Comparison of ENCODE assay signal across 28 cellular contexts in the genomic region with DNA sequence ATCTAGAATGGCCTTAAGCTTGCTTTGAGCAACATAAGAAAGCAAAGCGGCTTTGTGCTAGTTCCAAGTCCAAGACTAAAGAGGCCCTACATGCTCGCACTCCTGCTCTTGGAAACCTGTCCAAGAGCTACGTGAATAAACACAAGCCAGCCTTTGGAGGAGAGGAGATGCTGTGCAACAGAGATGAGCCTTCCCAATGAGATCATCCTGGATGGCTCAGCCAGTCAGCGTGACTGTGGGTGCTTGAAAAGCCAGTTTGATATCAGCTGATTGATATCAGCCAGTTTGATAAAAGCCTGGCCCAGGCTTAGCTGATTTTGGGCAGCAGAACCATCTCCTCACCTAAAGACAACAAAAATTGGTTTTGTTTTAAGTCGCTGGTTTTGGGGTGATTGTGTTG.
"Had no signal": no experiment of that assay in that cellular context is flagged by ENCODE, and none has a peak within 500 bp of the region (broad histone marks: within the 10 kb centered on the region; RNA-seq: fewer than 3 reads in every experiment).

No MANE protein-coding gene starts in this region.

- H3K27me3 ChIP-seq: dorsolateral prefrontal cortex, esophagus squamous epithelium, gastrocnemius medialis, heart right ventricle, left lung had no signal

- H3K4me3 ChIP-seq: coronary artery, dorsolateral prefrontal cortex, esophagus squamous epithelium, gastrocnemius medialis, heart right ventricle, left lung, lower lobe of right lung had no signal

- DNase-seq: dermis blood vessel endothelial cell; dorsolateral prefrontal cortex; effector CD4-positive, alpha-beta T cell; effector memory CD4-positive, alpha-beta T cell; erythroblast; esophagus squamous epithelium; foreskin fibroblast; foreskin melanocyte; gastrocnemius medialis; glutamatergic neuron; head of caudate nucleus; heart right ventricle; hippocampal formation; left cardiac atrium; left lung; left ventricle myocardium superior; lower lobe of right lung; mesendoderm; midbrain; naive thymus-derived CD4-positive, alpha-beta T cell had no signal

- H3K27ac Mint-ChIP-seq: memory B cell; naive thymus-derived CD4-positive, alpha-beta T cell had no signal

- H3K9me3 Mint-ChIP-seq: memory B cell had no signal

- H3K4me1 ChIP-seq: esophagus squamous epithelium, gastrocnemius medialis, heart right ventricle, left lung, lower lobe of right lung had no signal

- H3K36me3 ChIP-seq: esophagus squamous epithelium, gastrocnemius medialis, heart right ventricle, left lung, lower lobe of right lung had no signal

- H3K9me3 ChIP-seq: esophagus squamous epithelium, gastrocnemius medialis, heart right ventricle, left lung, lower lobe of right lung had no signal

- FAIRE-seq: colon, endothelial cell of umbilical vein, islet of Langerhans, keratinocyte had no signal

- H3K27me3 Mint-ChIP-seq: memory B cell had no signal

- H3K27ac ChIP-seq: coronary artery, dorsolateral prefrontal cortex, epithelial cell of prostate, esophagus squamous epithelium, gastrocnemius medialis, heart right ventricle, left lung, lower lobe of right lung had no signal

- H3K4me3 Mint-ChIP-seq: memory B cell; naive thymus-derived CD4-positive, alpha-beta T cell had no signal

- H3K4me1 Mint-ChIP-seq: memory B cell; naive thymus-derived CD4-positive, alpha-beta T cell had no signal

- H3K36me3 Mint-ChIP-seq: memory B cell; naive thymus-derived CD4-positive, alpha-beta T cell had no signal

- ATAC-seq: esophagus mucosa; gastrocnemius medialis; heart right ventricle; left cardiac atrium; left lung; left ventricle myocardium superior; lower lobe of right lung; naive thymus-derived CD4-positive, alpha-beta T cell had no signal
